Comparison of ENCODE assay signal across 9 cellular contexts in the genomic region with DNA sequence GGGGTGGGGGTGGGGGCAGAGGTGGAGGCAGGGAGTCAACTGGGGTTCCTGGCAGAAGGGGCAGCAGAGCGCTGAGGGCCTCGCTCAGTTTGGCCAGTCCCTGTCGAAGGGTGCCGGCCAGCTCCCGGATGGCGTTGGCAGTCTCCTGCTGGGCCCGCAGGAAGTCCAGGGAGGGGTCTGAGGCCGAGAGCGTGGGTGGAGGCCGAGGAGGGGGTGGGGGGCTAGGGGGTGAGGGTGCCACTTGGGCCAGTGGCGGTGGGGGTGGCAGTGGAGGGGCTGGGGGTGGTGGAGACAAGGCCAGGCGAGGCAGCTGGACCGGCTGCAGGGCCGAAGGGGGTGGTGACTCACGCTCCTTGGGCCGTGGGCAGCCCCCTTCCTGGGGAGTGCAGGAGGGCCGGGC. TPM values are rescaled to one million over a fixed set of nuclear protein-coding genes. Genes with fewer than 3 reads are reported as not detected.
"Had no signal": no experiment of that assay in that cellular context is flagged by ENCODE, and none has a peak within 500 bp of the region (broad histone marks: within the 10 kb centered on the region; RNA-seq: fewer than 3 reads in every experiment).

No MANE protein-coding gene starts in this region.

- H3K4me3 ChIP-seq: K562 had no signal

- DNase-seq: IMR-90, KBM-7, KG1 had no signal

- H3K27ac ChIP-seq: HL-60 had no signal

RNA-seq across cellular contexts. Expression of a gene that starts 23.7 kb away (rescaled TPM):
- total RNA-seq: HepG2, HT-29, HT1080, IMR-90, K562 had no signal
- polyA plus RNA-seq: HepG2, IgD-negative memory B cell, IMR-90, K562 had no signal

RNA-seq across cellular contexts. Expression of a gene that starts 26.8 kb away (rescaled TPM):
- total RNA-seq: IMR-90 had no signal
- polyA plus RNA-seq: IgD-negative memory B cell, IMR-90 had no signal
